ENCODE assay signal across 1 cellular context in genomic region chr5:912356-913091, GRCh38.
TF ChIP-seq lines count a peak whose summit lies in the region.

No MANE protein-coding gene starts in this region.

TF ChIP-seq in SK-N-SH, 30 proteins besides CTCF, POLR2A, EP300 and RAD21 (continued from another document):
- peak; percentile 14; the same call in 1 of the 2 replicates for TF ChIP-seq ZBTB33 (IDR thresholded peaks at IDR 0.05; ENCODE audit: borderline replicate concordance, low read depth)
- TF ChIP-seq PBX3 (IDR thresholded peaks at IDR 0.05), result peak; percentile 51
- no peak for TF ChIP-seq ELF1 (IDR thresholded peaks at IDR 0.05)
- no peak for TF ChIP-seq TAF1 (IDR thresholded peaks at IDR 0.05; ENCODE audit: borderline replicate concordance, low read depth, low read length)
- no peak for TF ChIP-seq NFIC (IDR thresholded peaks at IDR 0.05; ENCODE audit: borderline replicate concordance)
- no peak for TF ChIP-seq USF2 (IDR thresholded peaks at IDR 0.05; ENCODE audit: borderline replicate concordance, low read depth, low read length)
- TF ChIP-seq RFX5 (IDR thresholded peaks at IDR 0.05; ENCODE audit: low read length), result no peak
- TF ChIP-seq FOSL2 (IDR thresholded peaks at IDR 0.05; ENCODE audit: borderline replicate concordance, low read depth), result peak; percentile 88; the same call in 1 of the 2 replicates
- no peak for TF ChIP-seq SIN3A (IDR thresholded peaks at IDR 0.05; ENCODE audit: borderline replicate concordance, low read depth, low read length)
- TF ChIP-seq GATA2 (CRISPR knock-in tag; IDR thresholded peaks at IDR 0.05), result no peak
- no peak for TF ChIP-seq RCOR1 (IDR thresholded peaks at IDR 0.05; ENCODE audit: low read length)
- TF ChIP-seq CHD2 (IDR thresholded peaks at IDR 0.05; ENCODE audit: low read length, partially characterized antibody), result no peak
- TF ChIP-seq TEAD4 (IDR thresholded peaks at IDR 0.05; ENCODE audit: borderline replicate concordance, insufficient read depth), result no peak
- TF ChIP-seq POLR2AphosphoS5 (IDR thresholded peaks at IDR 0.05; ENCODE audit: low read depth, low read length), result no peak
- TF ChIP-seq TCF12 (IDR thresholded peaks at IDR 0.05), result peak; percentile 52; the same call in 1 of the 2 replicates
- TF ChIP-seq FOXM1 (IDR thresholded peaks at IDR 0.05; ENCODE audit: low read depth), result no peak
- no peak for TF ChIP-seq SMC3 (IDR thresholded peaks at IDR 0.05; ENCODE audit: low read depth, low read length)
- no peak for TF ChIP-seq MXI1 (IDR thresholded peaks at IDR 0.05; ENCODE audit: low read depth, low read length)
- TF ChIP-seq EZH2phosphoT487 (IDR thresholded peaks at IDR 0.05; ENCODE audit: borderline replicate concordance, low read depth), result no peak
- TF ChIP-seq REST (IDR thresholded peaks at IDR 0.05; ENCODE audit: low read depth, low read length), result no peak
TF ChIP-seq in SK-N-SH: peak in this region for 7.
